Comparison of ENCODE assay signal across 1 cellular context in the genomic region with DNA sequence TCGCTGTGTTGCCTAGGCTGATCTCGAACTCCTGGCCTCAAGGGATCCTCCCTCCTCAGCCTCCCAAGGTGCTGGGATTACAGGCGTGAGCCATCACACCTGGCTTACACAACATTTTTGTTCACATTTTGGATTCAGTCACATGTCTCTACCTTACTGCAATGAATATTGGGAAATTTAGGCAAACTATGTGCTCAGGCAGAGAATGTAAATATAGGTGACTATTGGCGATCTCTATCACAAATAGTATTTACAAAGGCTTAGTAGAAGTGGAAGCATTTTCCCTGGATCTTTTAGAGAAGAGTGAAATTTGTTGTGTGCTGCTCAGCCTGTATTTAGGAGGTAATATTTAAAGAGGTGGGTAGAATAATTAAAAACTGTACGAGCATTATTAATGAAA.
TF ChIP-seq lines count a peak whose summit lies in the region.

No MANE protein-coding gene starts in this region.

TF ChIP-seq in HepG2, 621 proteins besides CTCF, POLR2A, EP300 and RAD21 (continued from another document and continues in another):
- TF ChIP-seq GATAD2A (CRISPR knock-in tag; IDR thresholded peaks at IDR 0.05) (peak; percentile 38; the same call in 1 of the 2 replicates), NCOA5 (CRISPR knock-in tag; IDR thresholded peaks at IDR 0.05) (no peak), YEATS4 (CRISPR knock-in tag; IDR thresholded peaks at IDR 0.05; ENCODE audit: borderline replicate concordance) (no peak), ZFYVE20 (CRISPR knock-in tag; IDR thresholded peaks at IDR 0.05; ENCODE audit: borderline replicate concordance, low read depth) (no peak), HDAC1 (CRISPR knock-in tag; IDR thresholded peaks at IDR 0.05) (no peak), AGO2 (optimal IDR thresholded peaks at IDR 0.05; ENCODE audit: low read depth, low read length) (no peak), SSRP1 (CRISPR knock-in tag; IDR thresholded peaks at IDR 0.05) (no peak), KLF6 (CRISPR knock-in tag; IDR thresholded peaks at IDR 0.05) (no peak), ZMAT3 (CRISPR knock-in tag; conservative IDR thresholded peaks at IDR 0.05) (no peak), EEA1 (CRISPR knock-in tag; IDR thresholded peaks at IDR 0.05; ENCODE audit: borderline replicate concordance) (no peak), EED (CRISPR knock-in tag; IDR thresholded peaks at IDR 0.05) (no peak), ZNF484 (CRISPR knock-in tag; IDR thresholded peaks at IDR 0.05; ENCODE audit: borderline replicate concordance, low read depth) (no peak), GATA4 (IDR thresholded peaks at IDR 0.05; ENCODE audit: borderline replicate concordance, low read depth) (no peak), RORA (CRISPR knock-in tag; IDR thresholded peaks at IDR 0.05) (no peak), CBX1 (IDR thresholded peaks at IDR 0.05; ENCODE audit: low read depth) (no peak), ZNF788 (CRISPR knock-in tag; IDR thresholded peaks at IDR 0.05; ENCODE audit: borderline replicate concordance) (no peak), ZSCAN21 (CRISPR knock-in tag; IDR thresholded peaks at IDR 0.05; ENCODE audit: borderline replicate concordance) (no peak), SNAI1 (CRISPR knock-in tag; IDR thresholded peaks at IDR 0.05; ENCODE audit: borderline replicate concordance) (no peak), SRSF4 (IDR thresholded peaks at IDR 0.05; ENCODE audit: low read depth, low read length, poor library complexity, severe bottlenecking) (no peak), NR1H2 (CRISPR knock-in tag; IDR thresholded peaks at IDR 0.05; ENCODE audit: borderline replicate concordance, low read depth) (no peak), SRSF9 (IDR thresholded peaks at IDR 0.05; ENCODE audit: borderline replicate concordance, insufficient read depth, low read depth, low read length, poor library complexity, severe bottlenecking) (no peak), MED13 (CRISPR knock-in tag; IDR thresholded peaks at IDR 0.05) (no peak), LCORL (IDR thresholded peaks at IDR 0.05) (0 out of 2 replicates have a peak, but pooled peaks have one; percentile 29), LCORL (CRISPR knock-in tag; IDR thresholded peaks at IDR 0.05) (no peak), SAP130 (CRISPR knock-in tag; IDR thresholded peaks at IDR 0.05; ENCODE audit: low read depth) (0 out of 2 replicates have a peak, but pooled peaks have one; percentile 35), NFE2L1 (CRISPR knock-in tag; IDR thresholded peaks at IDR 0.05; ENCODE audit: borderline replicate concordance) (no peak), DMAP1 (CRISPR knock-in tag; IDR thresholded peaks at IDR 0.05) (no peak), ZNF780A (CRISPR knock-in tag; IDR thresholded peaks at IDR 0.05) (no peak), ZNF30 (CRISPR knock-in tag; IDR thresholded peaks at IDR 0.05) (no peak), PAX8 (CRISPR knock-in tag; IDR thresholded peaks at IDR 0.05; ENCODE audit: borderline replicate concordance) (no peak)
- TF ChIP-seq, protein P1, sequence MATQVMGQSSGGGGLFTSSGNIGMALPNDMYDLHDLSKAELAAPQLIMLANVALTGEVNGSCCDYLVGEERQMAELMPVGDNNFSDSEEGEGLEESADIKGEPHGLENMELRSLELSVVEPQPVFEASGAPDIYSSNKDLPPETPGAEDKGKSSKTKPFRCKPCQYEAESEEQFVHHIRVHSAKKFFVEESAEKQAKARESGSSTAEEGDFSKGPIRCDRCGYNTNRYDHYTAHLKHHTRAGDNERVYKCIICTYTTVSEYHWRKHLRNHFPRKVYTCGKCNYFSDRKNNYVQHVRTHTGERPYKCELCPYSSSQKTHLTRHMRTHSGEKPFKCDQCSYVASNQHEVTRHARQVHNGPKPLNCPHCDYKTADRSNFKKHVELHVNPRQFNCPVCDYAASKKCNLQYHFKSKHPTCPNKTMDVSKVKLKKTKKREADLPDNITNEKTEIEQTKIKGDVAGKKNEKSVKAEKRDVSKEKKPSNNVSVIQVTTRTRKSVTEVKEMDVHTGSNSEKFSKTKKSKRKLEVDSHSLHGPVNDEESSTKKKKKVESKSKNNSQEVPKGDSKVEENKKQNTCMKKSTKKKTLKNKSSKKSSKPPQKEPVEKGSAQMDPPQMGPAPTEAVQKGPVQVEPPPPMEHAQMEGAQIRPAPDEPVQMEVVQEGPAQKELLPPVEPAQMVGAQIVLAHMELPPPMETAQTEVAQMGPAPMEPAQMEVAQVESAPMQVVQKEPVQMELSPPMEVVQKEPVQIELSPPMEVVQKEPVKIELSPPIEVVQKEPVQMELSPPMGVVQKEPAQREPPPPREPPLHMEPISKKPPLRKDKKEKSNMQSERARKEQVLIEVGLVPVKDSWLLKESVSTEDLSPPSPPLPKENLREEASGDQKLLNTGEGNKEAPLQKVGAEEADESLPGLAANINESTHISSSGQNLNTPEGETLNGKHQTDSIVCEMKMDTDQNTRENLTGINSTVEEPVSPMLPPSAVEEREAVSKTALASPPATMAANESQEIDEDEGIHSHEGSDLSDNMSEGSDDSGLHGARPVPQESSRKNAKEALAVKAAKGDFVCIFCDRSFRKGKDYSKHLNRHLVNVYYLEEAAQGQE (IDR thresholded peaks at IDR 0.05; ENCODE audit: borderline replicate concordance in 1 of 2, low read depth in 1 of 2, low read length in 2 of 2), result no peak
- TF ChIP-seq, protein P2, sequence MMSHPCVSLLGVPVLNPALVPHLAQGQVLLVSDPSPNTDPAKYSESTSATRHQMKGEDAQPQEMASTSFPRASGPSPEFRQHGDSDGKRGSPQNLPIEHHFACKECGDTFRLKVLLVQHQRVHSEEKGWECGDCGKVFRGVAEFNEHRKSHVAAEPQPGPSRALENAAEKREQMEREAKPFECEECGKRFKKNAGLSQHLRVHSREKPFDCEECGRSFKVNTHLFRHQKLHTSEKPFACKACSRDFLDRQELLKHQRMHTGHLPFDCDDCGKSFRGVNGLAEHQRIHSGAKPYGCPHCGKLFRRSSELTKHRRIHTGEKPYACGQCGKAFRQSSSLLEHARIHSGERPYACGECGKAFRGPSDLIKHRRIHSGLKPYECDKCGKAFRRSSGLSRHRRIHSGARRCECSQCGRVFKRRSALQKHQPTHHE (CRISPR knock-in tag; IDR thresholded peaks at IDR 0.05; ENCODE audit: borderline replicate concordance), result no peak
- TF ChIP-seq, protein P3, sequence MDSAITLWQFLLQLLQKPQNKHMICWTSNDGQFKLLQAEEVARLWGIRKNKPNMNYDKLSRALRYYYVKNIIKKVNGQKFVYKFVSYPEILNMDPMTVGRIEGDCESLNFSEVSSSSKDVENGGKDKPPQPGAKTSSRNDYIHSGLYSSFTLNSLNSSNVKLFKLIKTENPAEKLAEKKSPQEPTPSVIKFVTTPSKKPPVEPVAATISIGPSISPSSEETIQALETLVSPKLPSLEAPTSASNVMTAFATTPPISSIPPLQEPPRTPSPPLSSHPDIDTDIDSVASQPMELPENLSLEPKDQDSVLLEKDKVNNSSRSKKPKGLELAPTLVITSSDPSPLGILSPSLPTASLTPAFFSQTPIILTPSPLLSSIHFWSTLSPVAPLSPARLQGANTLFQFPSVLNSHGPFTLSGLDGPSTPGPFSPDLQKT (CRISPR knock-in tag; IDR thresholded peaks at IDR 0.05; ENCODE audit: borderline replicate concordance), result no peak
- TF ChIP-seq, protein P4, sequence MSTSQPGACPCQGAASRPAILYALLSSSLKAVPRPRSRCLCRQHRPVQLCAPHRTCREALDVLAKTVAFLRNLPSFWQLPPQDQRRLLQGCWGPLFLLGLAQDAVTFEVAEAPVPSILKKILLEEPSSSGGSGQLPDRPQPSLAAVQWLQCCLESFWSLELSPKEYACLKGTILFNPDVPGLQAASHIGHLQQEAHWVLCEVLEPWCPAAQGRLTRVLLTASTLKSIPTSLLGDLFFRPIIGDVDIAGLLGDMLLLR (CRISPR knock-in tag; IDR thresholded peaks at IDR 0.05), result no peak
- TF ChIP-seq, protein P5, sequence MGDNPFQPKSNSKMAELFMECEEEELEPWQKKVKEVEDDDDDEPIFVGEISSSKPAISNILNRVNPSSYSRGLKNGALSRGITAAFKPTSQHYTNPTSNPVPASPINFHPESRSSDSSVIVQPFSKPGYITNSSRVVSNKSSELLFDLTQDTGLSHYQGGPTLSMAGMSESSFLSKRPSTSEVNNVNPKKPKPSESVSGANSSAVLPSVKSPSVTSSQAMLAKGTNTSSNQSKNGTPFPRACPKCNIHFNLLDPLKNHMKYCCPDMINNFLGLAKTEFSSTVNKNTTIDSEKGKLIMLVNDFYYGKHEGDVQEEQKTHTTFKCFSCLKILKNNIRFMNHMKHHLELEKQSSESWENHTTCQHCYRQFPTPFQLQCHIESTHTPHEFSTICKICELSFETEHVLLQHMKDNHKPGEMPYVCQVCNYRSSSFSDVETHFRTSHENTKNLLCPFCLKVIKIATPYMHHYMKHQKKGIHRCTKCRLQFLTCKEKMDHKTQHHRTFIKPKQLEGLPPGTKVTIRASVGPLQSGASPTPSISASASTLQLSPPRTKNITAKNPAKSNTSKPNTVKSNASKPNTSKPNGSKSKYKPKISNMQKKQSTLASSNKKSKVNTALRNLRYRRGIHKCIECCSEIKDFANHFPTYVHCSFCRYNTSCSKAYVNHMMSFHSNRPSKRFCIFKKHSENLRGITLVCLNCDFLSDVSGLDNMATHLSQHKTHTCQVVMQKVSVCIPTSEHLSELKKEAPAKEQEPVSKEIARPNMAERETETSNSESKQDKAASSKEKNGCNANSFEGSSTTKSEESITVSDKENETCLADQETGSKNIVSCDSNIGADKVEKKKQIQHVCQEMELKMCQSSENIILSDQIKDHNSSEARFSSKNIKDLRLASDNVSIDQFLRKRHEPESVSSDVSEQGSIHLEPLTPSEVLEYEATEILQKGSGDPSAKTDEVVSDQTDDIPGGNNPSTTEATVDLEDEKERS (CRISPR knock-in tag; IDR thresholded peaks at IDR 0.05), result no peak
- TF ChIP-seq, protein P6, sequence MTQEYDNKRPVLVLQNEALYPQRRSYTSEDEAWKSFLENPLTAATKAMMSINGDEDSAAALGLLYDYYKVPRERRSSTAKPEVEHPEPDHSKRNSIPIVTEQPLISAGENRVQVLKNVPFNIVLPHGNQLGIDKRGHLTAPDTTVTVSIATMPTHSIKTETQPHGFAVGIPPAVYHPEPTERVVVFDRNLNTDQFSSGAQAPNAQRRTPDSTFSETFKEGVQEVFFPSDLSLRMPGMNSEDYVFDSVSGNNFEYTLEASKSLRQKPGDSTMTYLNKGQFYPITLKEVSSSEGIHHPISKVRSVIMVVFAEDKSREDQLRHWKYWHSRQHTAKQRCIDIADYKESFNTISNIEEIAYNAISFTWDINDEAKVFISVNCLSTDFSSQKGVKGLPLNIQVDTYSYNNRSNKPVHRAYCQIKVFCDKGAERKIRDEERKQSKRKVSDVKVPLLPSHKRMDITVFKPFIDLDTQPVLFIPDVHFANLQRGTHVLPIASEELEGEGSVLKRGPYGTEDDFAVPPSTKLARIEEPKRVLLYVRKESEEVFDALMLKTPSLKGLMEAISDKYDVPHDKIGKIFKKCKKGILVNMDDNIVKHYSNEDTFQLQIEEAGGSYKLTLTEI (CRISPR knock-in tag; conservative IDR thresholded peaks at IDR 0.05), result no peak
- TF ChIP-seq, protein P7, sequence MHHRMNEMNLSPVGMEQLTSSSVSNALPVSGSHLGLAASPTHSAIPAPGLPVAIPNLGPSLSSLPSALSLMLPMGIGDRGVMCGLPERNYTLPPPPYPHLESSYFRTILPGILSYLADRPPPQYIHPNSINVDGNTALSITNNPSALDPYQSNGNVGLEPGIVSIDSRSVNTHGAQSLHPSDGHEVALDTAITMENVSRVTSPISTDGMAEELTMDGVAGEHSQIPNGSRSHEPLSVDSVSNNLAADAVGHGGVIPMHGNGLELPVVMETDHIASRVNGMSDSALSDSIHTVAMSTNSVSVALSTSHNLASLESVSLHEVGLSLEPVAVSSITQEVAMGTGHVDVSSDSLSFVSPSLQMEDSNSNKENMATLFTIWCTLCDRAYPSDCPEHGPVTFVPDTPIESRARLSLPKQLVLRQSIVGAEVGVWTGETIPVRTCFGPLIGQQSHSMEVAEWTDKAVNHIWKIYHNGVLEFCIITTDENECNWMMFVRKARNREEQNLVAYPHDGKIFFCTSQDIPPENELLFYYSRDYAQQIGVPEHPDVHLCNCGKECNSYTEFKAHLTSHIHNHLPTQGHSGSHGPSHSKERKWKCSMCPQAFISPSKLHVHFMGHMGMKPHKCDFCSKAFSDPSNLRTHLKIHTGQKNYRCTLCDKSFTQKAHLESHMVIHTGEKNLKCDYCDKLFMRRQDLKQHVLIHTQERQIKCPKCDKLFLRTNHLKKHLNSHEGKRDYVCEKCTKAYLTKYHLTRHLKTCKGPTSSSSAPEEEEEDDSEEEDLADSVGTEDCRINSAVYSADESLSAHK (CRISPR knock-in tag; IDR thresholded peaks at IDR 0.05; ENCODE audit: borderline replicate concordance), result no peak
- TF ChIP-seq, protein P8, sequence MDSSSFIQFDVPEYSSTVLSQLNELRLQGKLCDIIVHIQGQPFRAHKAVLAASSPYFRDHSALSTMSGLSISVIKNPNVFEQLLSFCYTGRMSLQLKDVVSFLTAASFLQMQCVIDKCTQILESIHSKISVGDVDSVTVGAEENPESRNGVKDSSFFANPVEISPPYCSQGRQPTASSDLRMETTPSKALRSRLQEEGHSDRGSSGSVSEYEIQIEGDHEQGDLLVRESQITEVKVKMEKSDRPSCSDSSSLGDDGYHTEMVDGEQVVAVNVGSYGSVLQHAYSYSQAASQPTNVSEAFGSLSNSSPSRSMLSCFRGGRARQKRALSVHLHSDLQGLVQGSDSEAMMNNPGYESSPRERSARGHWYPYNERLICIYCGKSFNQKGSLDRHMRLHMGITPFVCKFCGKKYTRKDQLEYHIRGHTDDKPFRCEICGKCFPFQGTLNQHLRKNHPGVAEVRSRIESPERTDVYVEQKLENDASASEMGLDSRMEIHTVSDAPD (CRISPR knock-in tag; IDR thresholded peaks at IDR 0.05), result peak; percentile 96
- TF ChIP-seq, protein P9, sequence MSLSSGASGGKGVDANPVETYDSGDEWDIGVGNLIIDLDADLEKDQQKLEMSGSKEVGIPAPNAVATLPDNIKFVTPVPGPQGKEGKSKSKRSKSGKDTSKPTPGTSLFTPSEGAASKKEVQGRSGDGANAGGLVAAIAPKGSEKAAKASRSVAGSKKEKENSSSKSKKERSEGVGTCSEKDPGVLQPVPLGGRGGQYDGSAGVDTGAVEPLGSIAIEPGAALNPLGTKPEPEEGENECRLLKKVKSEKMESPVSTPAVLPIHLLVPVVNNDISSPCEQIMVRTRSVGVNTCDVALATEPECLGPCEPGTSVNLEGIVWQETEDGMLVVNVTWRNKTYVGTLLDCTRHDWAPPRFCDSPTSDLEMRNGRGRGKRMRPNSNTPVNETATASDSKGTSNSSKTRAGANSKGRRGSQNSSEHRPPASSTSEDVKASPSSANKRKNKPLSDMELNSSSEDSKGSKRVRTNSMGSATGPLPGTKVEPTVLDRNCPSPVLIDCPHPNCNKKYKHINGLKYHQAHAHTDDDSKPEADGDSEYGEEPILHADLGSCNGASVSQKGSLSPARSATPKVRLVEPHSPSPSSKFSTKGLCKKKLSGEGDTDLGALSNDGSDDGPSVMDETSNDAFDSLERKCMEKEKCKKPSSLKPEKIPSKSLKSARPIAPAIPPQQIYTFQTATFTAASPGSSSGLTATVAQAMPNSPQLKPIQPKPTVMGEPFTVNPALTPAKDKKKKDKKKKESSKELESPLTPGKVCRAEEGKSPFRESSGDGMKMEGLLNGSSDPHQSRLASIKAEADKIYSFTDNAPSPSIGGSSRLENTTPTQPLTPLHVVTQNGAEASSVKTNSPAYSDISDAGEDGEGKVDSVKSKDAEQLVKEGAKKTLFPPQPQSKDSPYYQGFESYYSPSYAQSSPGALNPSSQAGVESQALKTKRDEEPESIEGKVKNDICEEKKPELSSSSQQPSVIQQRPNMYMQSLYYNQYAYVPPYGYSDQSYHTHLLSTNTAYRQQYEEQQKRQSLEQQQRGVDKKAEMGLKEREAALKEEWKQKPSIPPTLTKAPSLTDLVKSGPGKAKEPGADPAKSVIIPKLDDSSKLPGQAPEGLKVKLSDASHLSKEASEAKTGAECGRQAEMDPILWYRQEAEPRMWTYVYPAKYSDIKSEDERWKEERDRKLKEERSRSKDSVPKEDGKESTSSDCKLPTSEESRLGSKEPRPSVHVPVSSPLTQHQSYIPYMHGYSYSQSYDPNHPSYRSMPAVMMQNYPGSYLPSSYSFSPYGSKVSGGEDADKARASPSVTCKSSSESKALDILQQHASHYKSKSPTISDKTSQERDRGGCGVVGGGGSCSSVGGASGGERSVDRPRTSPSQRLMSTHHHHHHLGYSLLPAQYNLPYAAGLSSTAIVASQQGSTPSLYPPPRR (CRISPR knock-in tag; IDR thresholded peaks at IDR 0.05; ENCODE audit: borderline replicate concordance), result peak; percentile 59; the same call in 1 of the 2 replicates
